ENCODE assay signal across 12 cellular contexts in the genomic region with DNA sequence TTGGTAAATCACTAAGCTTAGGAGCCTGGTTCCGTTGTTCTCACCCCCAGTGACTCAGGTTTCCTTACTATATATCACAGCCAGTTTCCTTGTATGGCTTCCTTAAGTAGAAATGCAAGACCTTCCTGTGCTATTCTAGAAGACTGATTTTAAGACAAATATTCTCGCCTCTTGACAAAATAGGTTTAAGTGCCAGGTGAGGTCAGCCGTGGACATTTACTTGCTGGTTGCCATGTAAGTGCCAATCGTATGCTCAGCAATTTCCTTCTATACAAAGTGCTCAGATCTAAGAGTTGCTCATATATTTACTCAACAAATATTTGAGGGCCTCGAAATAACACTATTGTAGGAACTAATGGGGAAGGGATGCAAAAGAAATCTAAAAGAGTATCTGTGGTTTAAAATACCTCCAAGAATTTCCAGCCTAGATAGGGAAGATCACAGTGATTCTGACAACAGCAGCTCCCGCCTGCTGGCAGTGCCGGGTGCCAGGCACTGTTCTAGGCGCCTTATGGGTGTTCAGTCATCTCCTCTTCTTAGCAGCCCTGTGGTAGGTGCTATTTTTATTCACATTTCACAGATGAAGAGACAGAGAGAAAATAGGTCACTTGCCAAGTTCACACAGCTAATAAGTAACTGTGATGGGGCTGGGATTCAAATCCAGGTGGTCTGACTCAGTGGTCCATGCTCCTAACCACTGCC.
DNase-seq lines count a peak whose midpoint lies in the region; ATAC-seq, FAIRE-seq and TF ChIP-seq lines count a peak whose summit lies in the region.
"Had no signal": no experiment of that assay in that cellular context is flagged by ENCODE, and none has a peak within 500 bp of the region (broad histone marks: within the 10 kb centered on the region; RNA-seq: fewer than 3 reads in every experiment).

No MANE protein-coding gene starts in this region.

- no peak for TF ChIP-seq CTCF in A549 (IDR thresholded peaks at IDR 0.05)

- TF ChIP-seq EP300 in A549 (IDR thresholded peaks at IDR 0.05) = no peak

- no peak overlapping the region for H3K4me3 ChIP-seq in A549
- H3K4me3 ChIP-seq: breast epithelium had no signal

- FAIRE-seq in A549 (lab: Jason Lieb, UNC) (no peak), RCC 7860 (lab: Jason Lieb, UNC) (peak; percentile 89)

- peak; percentile 46 to 79; a peak in 5 of 6 replicates for ATAC-seq in A549
- ATAC-seq in GM21423 (IDR thresholded peaks at IDR 0.05; ENCODE audit: unreplicated experiment) = peak; percentile 51
- no peak for ATAC-seq in SK-N-SH treated with all-trans-retinoic acid at 6 μM for 48 hours

- H3K4me2 ChIP-seq in A549 = peak overlapping the region; percentile 40

- H3K9me3 ChIP-seq in A549 = no peaks in the 10 kb centered on the region
- H3K9me3 ChIP-seq: breast epithelium, neutrophil had no signal

- no peak for TF ChIP-seq POLR2A in A549 (IDR thresholded peaks at IDR 0.05; ENCODE audit: low read length)

- DNase-seq in A549 (ENCODE audit: low read depth in 1 of 2, low spot score in 1 of 2) = peak in 1 of 2 experiments; percentile 79
- DNase-seq in RCC 7860 (ENCODE audit: low spot score) = peak; percentile 72
- DNase-seq in kidney glomerular epithelial cell (lab: John Stamatoyannopoulos, UW) = peak; percentile 94
- DNase-seq in AG08396 (ENCODE audit: low spot score) = no peak
- no peak for DNase-seq in medulla oblongata (ENCODE audit: extremely low spot score)
- DNase-seq in putamen (ENCODE audit: low spot score) = no peak
- DNase-seq: activated CD8-positive, alpha-beta memory T cell treated with anti-CD3 and anti-CD28 coated beads, Interleukin-2, amount 50 U/mL, for 48 hours; NCI-H187 treated with DMSO at 0.1 percent for 48 hours had no signal

- TF ChIP-seq RAD21 in A549 (conservative IDR thresholded peaks at IDR 0.05 in 1 of 2, IDR thresholded peaks at IDR 0.05 in 1 of 2) = no peak

- WGBS in A549 (ENCODE audit: missing lambda C conversion rate) = 24% methylated on average over 8 of the region's 8 CpGs

- peak overlapping the region; percentile 7 to 38; a peak in 4 of 6 replicates for H3K27ac ChIP-seq in A549
- H3K27ac ChIP-seq: breast epithelium, neutrophil had no signal

- CTCF ChIA-PET in A549 (lab: Yijun Ruan, JAX) = interaction anchor here (1.1 to 12.8 kb wide), 6 partner anchors 8 to 107 kb away, joined by 3 to 294 read pairs (median 3); no protein-coding TSS in a partner anchor

- peaks cover 27% of the 10 kb centered on the region for H3K4me1 ChIP-seq in A549
- H3K4me1 ChIP-seq: breast epithelium had no signal

- POLR2A ChIA-PET in A549 (lab: Yijun Ruan, JAX) = no interaction called here

TF ChIP-seq in A549, 52 proteins besides CTCF, POLR2A, EP300 and RAD21:
- TF ChIP-seq, protein P1, sequence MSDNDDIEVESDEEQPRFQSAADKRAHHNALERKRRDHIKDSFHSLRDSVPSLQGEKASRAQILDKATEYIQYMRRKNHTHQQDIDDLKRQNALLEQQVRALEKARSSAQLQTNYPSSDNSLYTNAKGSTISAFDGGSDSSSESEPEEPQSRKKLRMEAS (IDR thresholded peaks at IDR 0.05) = 0 out of 2 replicates have a peak, but pooled peaks have one; percentile 21
- no peak for TF ChIP-seq JUNB (IDR thresholded peaks at IDR 0.05)

TF ChIP-seq in SK-N-SH treated with all-trans-retinoic acid at 6 μM for 48 hours, 23 proteins besides CTCF, POLR2A, EP300 and RAD21:
- TF ChIP-seq TCF4 (CRISPR knock-in tag; IDR thresholded peaks at IDR 0.05; ENCODE audit: borderline replicate concordance) (no peak), SNAI2 (CRISPR knock-in tag; IDR thresholded peaks at IDR 0.05) (no peak), ESRRG (CRISPR knock-in tag; IDR thresholded peaks at IDR 0.05) (no peak), ZFP3 (CRISPR knock-in tag; IDR thresholded peaks at IDR 0.05) (no peak), ZNF8 (CRISPR knock-in tag; IDR thresholded peaks at IDR 0.05) (no peak), ZNF565 (CRISPR knock-in tag; conservative IDR thresholded peaks at IDR 0.05; ENCODE audit: low read depth) (no peak), CSDC2 (CRISPR knock-in tag; IDR thresholded peaks at IDR 0.05) (no peak), ZFP30 (CRISPR knock-in tag; IDR thresholded peaks at IDR 0.05) (no peak), BACH2 (CRISPR knock-in tag; IDR thresholded peaks at IDR 0.05; ENCODE audit: borderline replicate concordance) (no peak), OSR1 (CRISPR knock-in tag; IDR thresholded peaks at IDR 0.05) (no peak), ZNF70 (CRISPR knock-in tag; IDR thresholded peaks at IDR 0.05) (no peak), ARNTL (CRISPR knock-in tag; IDR thresholded peaks at IDR 0.05; ENCODE audit: borderline replicate concordance, low read depth) (no peak), RARB (CRISPR knock-in tag; IDR thresholded peaks at IDR 0.05) (no peak), TOX (CRISPR knock-in tag; IDR thresholded peaks at IDR 0.05; ENCODE audit: borderline replicate concordance) (no peak), GLIS3 (CRISPR knock-in tag; IDR thresholded peaks at IDR 0.05) (no peak), ZC3H10 (CRISPR knock-in tag; IDR thresholded peaks at IDR 0.05) (no peak)
- TF ChIP-seq, protein P2, sequence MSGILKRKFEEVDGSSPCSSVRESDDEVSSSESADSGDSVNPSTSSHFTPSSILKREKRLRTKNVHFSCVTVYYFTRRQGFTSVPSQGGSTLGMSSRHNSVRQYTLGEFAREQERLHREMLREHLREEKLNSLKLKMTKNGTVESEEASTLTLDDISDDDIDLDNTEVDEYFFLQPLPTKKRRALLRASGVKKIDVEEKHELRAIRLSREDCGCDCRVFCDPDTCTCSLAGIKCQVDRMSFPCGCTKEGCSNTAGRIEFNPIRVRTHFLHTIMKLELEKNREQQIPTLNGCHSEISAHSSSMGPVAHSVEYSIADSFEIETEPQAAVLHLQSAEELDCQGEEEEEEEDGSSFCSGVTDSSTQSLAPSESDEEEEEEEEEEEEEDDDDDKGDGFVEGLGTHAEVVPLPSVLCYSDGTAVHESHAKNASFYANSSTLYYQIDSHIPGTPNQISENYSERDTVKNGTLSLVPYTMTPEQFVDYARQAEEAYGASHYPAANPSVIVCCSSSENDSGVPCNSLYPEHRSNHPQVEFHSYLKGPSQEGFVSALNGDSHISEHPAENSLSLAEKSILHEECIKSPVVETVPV (CRISPR knock-in tag; IDR thresholded peaks at IDR 0.05) = no peak
- TF ChIP-seq, protein P3, sequence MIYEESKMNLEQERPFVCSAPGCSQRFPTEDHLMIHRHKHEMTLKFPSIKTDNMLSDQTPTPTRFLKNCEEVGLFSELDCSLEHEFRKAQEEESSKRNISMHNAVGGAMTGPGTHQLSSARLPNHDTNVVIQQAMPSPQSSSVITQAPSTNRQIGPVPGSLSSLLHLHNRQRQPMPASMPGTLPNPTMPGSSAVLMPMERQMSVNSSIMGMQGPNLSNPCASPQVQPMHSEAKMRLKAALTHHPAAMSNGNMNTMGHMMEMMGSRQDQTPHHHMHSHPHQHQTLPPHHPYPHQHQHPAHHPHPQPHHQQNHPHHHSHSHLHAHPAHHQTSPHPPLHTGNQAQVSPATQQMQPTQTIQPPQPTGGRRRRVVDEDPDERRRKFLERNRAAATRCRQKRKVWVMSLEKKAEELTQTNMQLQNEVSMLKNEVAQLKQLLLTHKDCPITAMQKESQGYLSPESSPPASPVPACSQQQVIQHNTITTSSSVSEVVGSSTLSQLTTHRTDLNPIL (CRISPR knock-in tag; IDR thresholded peaks at IDR 0.05; ENCODE audit: low read depth) = no peak
- TF ChIP-seq, protein P4, sequence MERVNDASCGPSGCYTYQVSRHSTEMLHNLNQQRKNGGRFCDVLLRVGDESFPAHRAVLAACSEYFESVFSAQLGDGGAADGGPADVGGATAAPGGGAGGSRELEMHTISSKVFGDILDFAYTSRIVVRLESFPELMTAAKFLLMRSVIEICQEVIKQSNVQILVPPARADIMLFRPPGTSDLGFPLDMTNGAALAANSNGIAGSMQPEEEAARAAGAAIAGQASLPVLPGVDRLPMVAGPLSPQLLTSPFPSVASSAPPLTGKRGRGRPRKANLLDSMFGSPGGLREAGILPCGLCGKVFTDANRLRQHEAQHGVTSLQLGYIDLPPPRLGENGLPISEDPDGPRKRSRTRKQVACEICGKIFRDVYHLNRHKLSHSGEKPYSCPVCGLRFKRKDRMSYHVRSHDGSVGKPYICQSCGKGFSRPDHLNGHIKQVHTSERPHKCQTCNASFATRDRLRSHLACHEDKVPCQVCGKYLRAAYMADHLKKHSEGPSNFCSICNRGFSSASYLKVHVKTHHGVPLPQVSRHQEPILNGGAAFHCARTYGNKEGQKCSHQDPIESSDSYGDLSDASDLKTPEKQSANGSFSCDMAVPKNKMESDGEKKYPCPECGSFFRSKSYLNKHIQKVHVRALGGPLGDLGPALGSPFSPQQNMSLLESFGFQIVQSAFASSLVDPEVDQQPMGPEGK (CRISPR knock-in tag; IDR thresholded peaks at IDR 0.05; ENCODE audit: borderline replicate concordance) = no peak

Comparison
In these comparisons a context has a peak if more than half of its experiments do, and no peak if none do; other contexts are left out.
1. DNase-seq: peak in RCC 7860 (single experiment) and kidney glomerular epithelial cell (single experiment); none in AG08396 (single experiment), medulla oblongata (single experiment) and putamen (single experiment).